Comparison of ENCODE assay signal across 19 cellular contexts in genomic region chr1:79945391-79945790, GRCh38.
"Had no signal": no experiment of that assay in that cellular context is flagged by ENCODE, and none has a peak within 500 bp of the region (broad histone marks: within the 10 kb centered on the region; RNA-seq: fewer than 3 reads in every experiment).

No MANE protein-coding gene starts in this region.

- H3K27me3 ChIP-seq: gastroesophageal sphincter, left lung, neural progenitor cell, ovary had no signal

- H3K4me3 Mint-ChIP-seq: natural killer cell treated with Interleukin-12 subunit alpha and Interleukin-12 subunit beta and Interleukin-15 and Interleukin-18, amount 100 ng/mL, for 72 hours; neural progenitor cell; type B pancreatic cell had no signal

- H2AFZ ChIP-seq: neural progenitor cell had no signal

- H3K4me2 ChIP-seq: neural progenitor cell had no signal

- H3K36me3 Mint-ChIP-seq: type B pancreatic cell had no signal

- H3K9ac ChIP-seq: neural progenitor cell had no signal

- H3K27me3 Mint-ChIP-seq: natural killer cell treated with Interleukin-12 subunit alpha and Interleukin-12 subunit beta and Interleukin-15 and Interleukin-18, amount 100 ng/mL, for 72 hours; type B pancreatic cell had no signal

- H3K4me3 ChIP-seq: coronary artery, gastroesophageal sphincter, left lung, lower lobe of right lung, neural progenitor cell, ovary had no signal

- H3K9me3 ChIP-seq: gastroesophageal sphincter, left lung, lower lobe of right lung, ovary had no signal

- H3K27ac Mint-ChIP-seq: natural killer cell treated with Interleukin-12 subunit alpha and Interleukin-12 subunit beta and Interleukin-15 and Interleukin-18, amount 100 ng/mL, for 72 hours; neural progenitor cell; type B pancreatic cell had no signal

- H3K27ac ChIP-seq: coronary artery, gastroesophageal sphincter, left lung, lower lobe of right lung, neural progenitor cell, ovary had no signal

- H3K36me3 ChIP-seq: gastroesophageal sphincter, left lung, lower lobe of right lung, neural progenitor cell, ovary had no signal

- ATAC-seq: esophagus mucosa; gastroesophageal sphincter; left lung; lower lobe of right lung; natural killer cell treated with Interleukin-12 subunit alpha and Interleukin-12 subunit beta and Interleukin-15 and Interleukin-18, amount 100 ng/mL, for 72 hours; right cardiac atrium had no signal

- H3K4me1 ChIP-seq: gastroesophageal sphincter, left lung, lower lobe of right lung, neural progenitor cell had no signal

- H3K9me3 Mint-ChIP-seq: type B pancreatic cell had no signal

- DNase-seq: effector CD4-positive, alpha-beta T cell; glutamatergic neuron; islet precursor cell; left lung; lower lobe of right lung; mesenchymal stem cell; midbrain; nucleus accumbens; ovary; right cardiac atrium; small intestine; stimulated activated CD4-positive, alpha-beta T cell treated with anti-CD3 and anti-CD28 coated beads, Interleukin-2, amount 100 ng/mL, for 48 hours; stimulated activated naive CD4-positive, alpha-beta T cell treated with Interleukin-2 at 50 U/mL for 16 hours had no signal
